1 cellular context compared by ENCODE assay signal in genomic region chr4:61994036-61994435, GRCh38.
TF ChIP-seq lines count a peak whose summit lies in the region.

No MANE protein-coding gene starts in this region.

TF ChIP-seq in SK-N-SH treated with all-trans-retinoic acid at 6 μM for 48 hours, 23 proteins besides CTCF, POLR2A, EP300 and RAD21 (continued from another document):
- TF ChIP-seq CSRNP3 (CRISPR knock-in tag; IDR thresholded peaks at IDR 0.05) = no peak
TF ChIP-seq in SK-N-SH treated with all-trans-retinoic acid at 6 μM for 48 hours: peak in this region for 1.
